In genomic region chr6:157491571-157492232, GRCh38 we compare ENCODE assay signal across 33 cellular contexts.
"Had no signal": no experiment of that assay in that cellular context is flagged by ENCODE, and none has a peak within 500 bp of the region (broad histone marks: within the 10 kb centered on the region; RNA-seq: fewer than 3 reads in every experiment).

No MANE protein-coding gene starts in this region.

- DNase-seq: activated B cell treated with CpG ODN at 0.5 μM for 24 hours; activated CD4-positive, alpha-beta T cell treated with anti-CD3 and anti-CD28 coated beads for 1 hour; activated CD4-positive, alpha-beta T cell treated with anti-CD3 and anti-CD28 coated beads, Interleukin-2, amount 10 ng/mL, durations not matched to agents 24 days and 14 days; activated CD4-positive, alpha-beta T cell treated with anti-CD3 and anti-CD28 coated beads, Interleukin-2, amount 50 U/mL, for 48 hours; activated CD8-positive, alpha-beta memory T cell treated with anti-CD3 and anti-CD28 coated beads, Interleukin-2, amount 10 ng/mL, durations not matched to agents 7 days and 5 days; activated effector memory CD4-positive, alpha-beta T cell treated with anti-CD3 and anti-CD28 coated beads, Interleukin-2, amount 50 U/mL, for 16 hours; activated naive CD4-positive, alpha-beta T cell treated with Interleukin-2 at 50 U/mL for 16 hours; activated naive CD8-positive, alpha-beta T cell treated with anti-CD3 and anti-CD28 coated beads, Interleukin-2, amount 50 U/mL, for 24 hours; activated T-cell treated with anti-CD3 and anti-CD28 coated beads, Interleukin-2, amount 50 U/mL, for 24 hours; amniotic stem cell; body of pancreas; central memory CD4-positive, alpha-beta T cell; KG1; MG63; MV-4-11; NCI-H1092 treated with DMSO at 0.1 percent for 48 hours; NCI-H1417 treated with DMSO at 0.1 percent for 48 hours; NCI-H1694; NCI-H2029; NCI-H2107; NCI-H2171 treated with DMSO at 0.1 percent for 48 hours; NCI-H226; NCI-H82; Peyer's patch; Right ventricle myocardium superior; SJCRH30; SK-N-SH; T-helper 1 cell had no signal

- H3K27ac Mint-ChIP-seq: activated B cell treated with CpG ODN at 0.5 μM for 24 hours; activated CD4-positive, alpha-beta T cell treated with anti-CD3 and anti-CD28 coated beads, Interleukin-2, amount 10 ng/mL, durations not matched to agents 24 days and 14 days; activated CD8-positive, alpha-beta memory T cell treated with anti-CD3 and anti-CD28 coated beads, Interleukin-2, amount 10 ng/mL, durations not matched to agents 7 days and 5 days; activated naive CD8-positive, alpha-beta T cell treated with anti-CD3 and anti-CD28 coated beads, Interleukin-2, amount 50 U/mL, for 24 hours; activated T-cell treated with anti-CD3 and anti-CD28 coated beads, Interleukin-2, amount 50 U/mL, for 24 hours; activated T-helper 1 cell treated with anti-CD3 and anti-CD28 coated beads, Interleukin-12 subunit alpha, Interleukin-12 subunit beta, Interleukin-2, Interleukin-4 antibody, amounts not matched to agents 30 ng/mL and 10 ng/mL and 1 ng/mL, durations not matched to agents 14 hours and 24 hours and 36 hours; T-helper 2 cell treated with Interferon-gamma antibody and Interleukin-4, amounts not matched to agents 5 μg/mL and 100 μg/mL, for 36 hours had no signal

- H3K9me3 Mint-ChIP-seq: activated B cell treated with CpG ODN at 0.5 μM for 24 hours; activated naive CD8-positive, alpha-beta T cell treated with anti-CD3 and anti-CD28 coated beads, Interleukin-2, amount 50 U/mL, for 24 hours; activated T-cell treated with anti-CD3 and anti-CD28 coated beads, Interleukin-2, amount 50 U/mL, for 24 hours had no signal

- H3K27me3 Mint-ChIP-seq: activated B cell treated with CpG ODN at 0.5 μM for 24 hours had no signal

- H3K27me3 ChIP-seq: ascending aorta, body of pancreas, MG63, Peyer's patch, SJCRH30 had no signal

- H3K4me3 Mint-ChIP-seq: activated B cell treated with CpG ODN at 0.5 μM for 24 hours; activated CD4-positive, alpha-beta T cell treated with anti-CD3 and anti-CD28 coated beads, Interleukin-2, amount 10 ng/mL, durations not matched to agents 24 days and 14 days; activated CD8-positive, alpha-beta memory T cell treated with anti-CD3 and anti-CD28 coated beads, Interleukin-2, amount 10 ng/mL, durations not matched to agents 7 days and 5 days; activated naive CD8-positive, alpha-beta T cell treated with anti-CD3 and anti-CD28 coated beads, Interleukin-2, amount 50 U/mL, for 24 hours; activated T-cell treated with anti-CD3 and anti-CD28 coated beads, Interleukin-2, amount 50 U/mL, for 24 hours; activated T-helper 1 cell treated with anti-CD3 and anti-CD28 coated beads, Interleukin-12 subunit alpha, Interleukin-12 subunit beta, Interleukin-2, Interleukin-4 antibody, amounts not matched to agents 30 ng/mL and 10 ng/mL and 1 ng/mL, durations not matched to agents 14 hours and 24 hours and 36 hours; T-helper 2 cell treated with Interferon-gamma antibody and Interleukin-4, amounts not matched to agents 5 μg/mL and 100 μg/mL, for 36 hours had no signal

- H3K9me3 ChIP-seq: body of pancreas, MG63, Peyer's patch, SJCRH30, SK-N-SH had no signal

- H3K36me3 ChIP-seq: ascending aorta, MG63, Peyer's patch, SJCRH30 had no signal

- H3K4me3 ChIP-seq: ascending aorta, body of pancreas, MG63, Peyer's patch, SJCRH30 had no signal

- H3K4me1 ChIP-seq: ascending aorta, SJCRH30 had no signal

- H3K27ac ChIP-seq: ascending aorta, body of pancreas, Peyer's patch, RWPE1, SJCRH30 had no signal

- ATAC-seq: activated CD8-positive, alpha-beta memory T cell treated with anti-CD3 and anti-CD28 coated beads, Interleukin-2, amount 10 ng/mL, durations not matched to agents 7 days and 5 days; activated naive CD4-positive, alpha-beta T cell treated with anti-CD3 and anti-CD28 coated beads, Interleukin-2, amount 50 U/mL, for 72 hours; activated naive CD8-positive, alpha-beta T cell treated with anti-CD3 and anti-CD28 coated beads, Interleukin-2, amount 50 U/mL, for 24 hours; body of pancreas had no signal
